9 cellular contexts compared by ENCODE assay signal in genomic region chr10:101843032-101843991, GRCh38. TPM values are rescaled to one million over a fixed set of nuclear protein-coding genes. Genes with fewer than 3 reads are reported as not detected.
DNase-seq lines count a peak whose midpoint lies in the region; ATAC-seq and TF ChIP-seq lines count a peak whose summit lies in the region.
"Had no signal": no experiment of that assay in that cellular context is flagged by ENCODE, and none has a peak within 500 bp of the region (broad histone marks: within the 10 kb centered on the region; RNA-seq: fewer than 3 reads in every experiment).

KCNIP2 (minus strand) TSS chr10:101843800; CDS start chr10:101843568, 232 bp downstream.

- BruUV-seq in PC-3 (replicated peaks; lab: Mats Ljungman, UMichigan), result no TSS peak

- peaks cover 14% of the 10 kb centered on the region for H3K4me1 ChIP-seq in PC-3 (ENCODE audit: insufficient read depth, low read length)
- H3K4me1 ChIP-seq in cardiac muscle cell (ENCODE audit: low read depth), result peaks cover 18% of the 10 kb centered on the region

- ATAC-seq in PC-3 (no peak), sciatic nerve (no peak), HG02884 (IDR thresholded peaks at IDR 0.05; ENCODE audit: unreplicated experiment) (no peak), HG02870 (IDR thresholded peaks at IDR 0.05; ENCODE audit: unreplicated experiment) (no peak)

- H3K4me3 Mint-ChIP-seq in activated naive CD4-positive, alpha-beta T cell treated with anti-CD3 and anti-CD28 coated beads, Interleukin-2, amount 50 U/mL, for 24 hours, result peak within 1 kb of the TSS; percentile 77

- POLR2A ChIA-PET in PC-3 (lab: Charles Lee; ENCODE audit: unreplicated experiment), result no interaction called here

- H3K4me3 ChIP-seq in PC-3 (ENCODE audit: low read length) (no peak within 1 kb of the TSS), cardiac muscle cell (peak within 1 kb of the TSS; percentile 34)
- H3K4me3 ChIP-seq: BLaER1 treated with 17β-estradiol and CSF1 and Interleukin-3, amounts not matched to agents 10 nM and 100 nM had no signal

- no peaks in the 10 kb centered on the region for H3K27me3 Mint-ChIP-seq in activated naive CD4-positive, alpha-beta T cell treated with anti-CD3 and anti-CD28 coated beads, Interleukin-2, amount 50 U/mL, for 24 hours

- no peak within 1 kb of the TSS for H3K9ac ChIP-seq in PC-3 (ENCODE audit: low read length)
- H3K9ac ChIP-seq: BLaER1 treated with 17β-estradiol and CSF1 and Interleukin-3, amounts not matched to agents 10 nM and 100 nM had no signal

- H3K27ac ChIP-seq in PC-3 (ENCODE audit: low read length) (no peak within 1 kb of the TSS), cardiac muscle cell (no peak within 1 kb of the TSS)
- H3K27ac ChIP-seq: BLaER1 treated with 17β-estradiol and CSF1 and Interleukin-3, amounts not matched to agents 10 nM and 100 nM had no signal

- H3K36me3 ChIP-seq in PC-3 (ENCODE audit: low read depth, low read length) (no peaks in the 10 kb centered on the region), cardiac muscle cell (no peaks in the 10 kb centered on the region)

- H3K36me3 Mint-ChIP-seq in activated naive CD4-positive, alpha-beta T cell treated with anti-CD3 and anti-CD28 coated beads, Interleukin-2, amount 50 U/mL, for 24 hours, result peaks cover 6% of the 10 kb centered on the region

- peak within 1 kb of the TSS; percentile 46 for H3K27ac Mint-ChIP-seq in activated naive CD4-positive, alpha-beta T cell treated with anti-CD3 and anti-CD28 coated beads, Interleukin-2, amount 50 U/mL, for 24 hours

- H3F3A ChIP-seq in PC-3 (ENCODE audit: low read length, unreplicated experiment), result no peaks in the 10 kb centered on the region

- peak; percentile 56 to 63 (median 58) for DNase-seq in NCI-H1417 (lab: John Stamatoyannopoulos, UW)
- DNase-seq in NCI-H1417 treated with DMSO at 0.1 percent for 48 hours (lab: John Stamatoyannopoulos, UW), result no peak
- no peak for DNase-seq in PC-3
- DNase-seq in cardiac muscle cell (ENCODE audit: low read depth in 1 of 2, low spot score in 1 of 2), result peak in 1 of 2 donors; percentile 58
- no peak for DNase-seq in sciatic nerve (ENCODE audit: low spot score)

- H3K27me3 ChIP-seq in PC-3 (ENCODE audit: low read length) (no peaks in the 10 kb centered on the region), cardiac muscle cell (peaks cover 17% of the 10 kb centered on the region)

- peaks cover 55% of the 10 kb centered on the region for H3K4me1 Mint-ChIP-seq in activated naive CD4-positive, alpha-beta T cell treated with anti-CD3 and anti-CD28 coated beads, Interleukin-2, amount 50 U/mL, for 24 hours

- H2AFZ ChIP-seq in PC-3 (ENCODE audit: low read length), result no peak within 1 kb of the TSS

- H4K20me1 ChIP-seq in PC-3 (ENCODE audit: low read length), result no peaks in the 10 kb centered on the region

- CTCF ChIA-PET in PC-3 (lab: Charles Lee), result interaction anchor here (0.6 kb wide), 1 partner anchor 233 kb away, joined by 8 read pairs; no protein-coding TSS in a partner anchor

- TF ChIP-seq CTCF in PC-3 (conservative IDR thresholded peaks at IDR 0.05; ENCODE audit: low read depth, low read length) (peak; percentile 26; the same call in 1 of the 2 replicates), cardiac muscle cell (IDR thresholded peaks at IDR 0.05; ENCODE audit: low read depth, low read length) (peak; percentile 54)

- H3K4me2 ChIP-seq in PC-3 (ENCODE audit: low read length), result no peak within 1 kb of the TSS

- no peaks in the 10 kb centered on the region for H3K9me3 Mint-ChIP-seq in activated naive CD4-positive, alpha-beta T cell treated with anti-CD3 and anti-CD28 coated beads, Interleukin-2, amount 50 U/mL, for 24 hours

- intact Hi-C loops in PC-3 (cut with micrococcal nuclease), result no loop called here
- intact Hi-C loops in sciatic nerve (cut with DNase I), result loop anchor here (10.0 kb wide), 1 partner anchor 171 kb away; no protein-coding TSS in a partner anchor

- no peaks in the 10 kb centered on the region for H3K79me2 ChIP-seq in PC-3 (ENCODE audit: low read length)

- H3K9me3 ChIP-seq in PC-3 (ENCODE audit: low read length) (no peaks in the 10 kb centered on the region), cardiac muscle cell (ENCODE audit: low read depth) (no peaks in the 10 kb centered on the region)
- H3K9me3 ChIP-seq: BLaER1 treated with 17β-estradiol and CSF1 and Interleukin-3, amounts not matched to agents 10 nM and 100 nM had no signal

- H3K9me2 ChIP-seq in PC-3 (replicated peaks; ENCODE audit: low read length), result no peaks in the 10 kb centered on the region

RNA-seq across cellular contexts. Expression of gene KCNIP2, which starts in this region (rescaled TPM):
- total RNA-seq in PC-3 (2014; rRNA removed) (0.46 and 1.5 TPM in 2 replicates), cardiac muscle cell (38.4 and 63.6 TPM in 2 replicates), sciatic nerve (18.9 TPM)
- polyA plus RNA-seq in cardiac muscle cell, result 35.7 and 47.5 TPM in 2 replicates

Comparison
In these comparisons a context has a peak if more than half of its experiments do, and no peak if none do; other contexts are left out.
1. DNase-seq: peak in NCI-H1417 (3 of 3); none in NCI-H1417 treated with DMSO at 0.1 percent for 48 hours (single experiment), PC-3 (single experiment) and sciatic nerve (single experiment).